36 cellular contexts compared by ENCODE assay signal in the genomic region with DNA sequence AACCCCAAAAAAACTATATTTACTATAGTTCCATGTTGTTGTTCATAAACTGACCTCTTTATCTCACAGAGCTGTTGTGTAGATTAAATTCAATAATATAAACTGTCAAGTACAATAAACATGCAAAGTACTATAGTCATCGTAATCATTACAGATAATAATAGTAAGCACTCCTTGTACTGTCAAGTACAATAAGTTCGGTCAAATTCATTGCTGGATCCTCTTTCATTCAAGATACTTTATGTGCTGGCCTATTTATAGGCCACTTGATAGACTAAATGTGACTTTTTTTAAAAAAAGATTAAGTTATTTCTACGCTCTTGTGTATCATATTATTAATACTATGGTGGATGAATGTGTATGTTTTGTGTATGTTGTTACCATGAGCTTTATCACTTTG. TPM values are rescaled to one million over a fixed set of nuclear protein-coding genes. Genes with fewer than 3 reads are reported as not detected.
"Had no signal": no experiment of that assay in that cellular context is flagged by ENCODE, and none has a peak within 500 bp of the region (broad histone marks: within the 10 kb centered on the region; RNA-seq: fewer than 3 reads in every experiment).

No MANE protein-coding gene starts in this region.

- H3K4me1 Mint-ChIP-seq: activated CD4-positive, alpha-beta memory T cell treated with anti-CD3 and anti-CD28 coated beads, Interleukin-2, amount 10 ng/mL, durations not matched to agents 7 days and 5 days; activated CD8-positive, alpha-beta memory T cell treated with anti-CD3 and anti-CD28 coated beads, Interleukin-2, amount 10 ng/mL, durations not matched to agents 7 days and 5 days; activated naive CD4-positive, alpha-beta T cell treated with anti-CD3 and anti-CD28 coated beads, Interleukin-2, amount 50 U/mL, for 24 hours; activated naive CD8-positive, alpha-beta T cell treated with anti-CD3 and anti-CD28 coated beads, Interleukin-2, amount 10 ng/mL, durations not matched to agents 7 days and 5 days; activated T-helper 17 cell treated with anti-CD3 and anti-CD28 coated beads, Interleukin-2, amount 50 U/mL, for 72 hours; T-cell; T-helper 17 cell had no signal

- H3K27me3 ChIP-seq: ascending aorta, cardiac muscle cell, MG63 had no signal

- H3K9me3 ChIP-seq: ascending aorta, MG63 had no signal

- H3K4me3 Mint-ChIP-seq: activated CD4-positive, alpha-beta memory T cell treated with anti-CD3 and anti-CD28 coated beads, Interleukin-2, amount 10 ng/mL, durations not matched to agents 7 days and 5 days; activated CD8-positive, alpha-beta memory T cell treated with anti-CD3 and anti-CD28 coated beads, Interleukin-2, amount 10 ng/mL, durations not matched to agents 7 days and 5 days; activated naive CD4-positive, alpha-beta T cell treated with anti-CD3 and anti-CD28 coated beads, Interleukin-2, amount 50 U/mL, for 24 hours; activated naive CD8-positive, alpha-beta T cell treated with anti-CD3 and anti-CD28 coated beads, Interleukin-2, amount 10 ng/mL, durations not matched to agents 7 days and 5 days; activated T-cell treated with anti-CD3 and anti-CD28 coated beads, Interleukin-2, amount 50 U/mL, for 72 hours; activated T-helper 17 cell treated with anti-CD3 and anti-CD28 coated beads, Interleukin-2, amount 50 U/mL, for 72 hours; T-cell; T-helper 17 cell had no signal

- ATAC-seq: activated CD8-positive, alpha-beta memory T cell treated with anti-CD3 and anti-CD28 coated beads, Interleukin-2, amount 10 ng/mL, durations not matched to agents 7 days and 5 days; activated T-cell treated with anti-CD3 and anti-CD28 coated beads, Interleukin-2, amount 50 U/mL, for 72 hours; activated T-helper 17 cell treated with anti-CD3 and anti-CD28 coated beads, Interleukin-2, amount 50 U/mL, for 72 hours; Panc1; SK-N-SH treated with all-trans-retinoic acid at 6 μM for 48 hours; T-cell; T-helper 17 cell had no signal

- H3K36me3 ChIP-seq: ascending aorta, cardiac muscle cell, MG63, WERI-Rb-1 had no signal

- H3K27ac Mint-ChIP-seq: activated CD4-positive, alpha-beta memory T cell treated with anti-CD3 and anti-CD28 coated beads, Interleukin-2, amount 10 ng/mL, durations not matched to agents 7 days and 5 days; activated CD8-positive, alpha-beta memory T cell treated with anti-CD3 and anti-CD28 coated beads, Interleukin-2, amount 10 ng/mL, durations not matched to agents 7 days and 5 days; activated naive CD4-positive, alpha-beta T cell treated with anti-CD3 and anti-CD28 coated beads, Interleukin-2, amount 50 U/mL, for 24 hours; activated naive CD8-positive, alpha-beta T cell treated with anti-CD3 and anti-CD28 coated beads, Interleukin-2, amount 10 ng/mL, durations not matched to agents 7 days and 5 days; activated T-cell treated with anti-CD3 and anti-CD28 coated beads, Interleukin-2, amount 50 U/mL, for 72 hours; activated T-helper 17 cell treated with anti-CD3 and anti-CD28 coated beads, Interleukin-2, amount 50 U/mL, for 72 hours; T-cell; T-helper 17 cell had no signal

- H3K27ac ChIP-seq: ascending aorta, cardiac muscle cell, WERI-Rb-1 had no signal

- H3K9me3 Mint-ChIP-seq: activated naive CD4-positive, alpha-beta T cell treated with anti-CD3 and anti-CD28 coated beads, Interleukin-2, amount 50 U/mL, for 24 hours had no signal

- H3K4me3 ChIP-seq: ascending aorta, cardiac muscle cell, MG63 had no signal

- H3K27me3 Mint-ChIP-seq: activated CD4-positive, alpha-beta memory T cell treated with anti-CD3 and anti-CD28 coated beads, Interleukin-2, amount 10 ng/mL, durations not matched to agents 7 days and 5 days; activated CD8-positive, alpha-beta memory T cell treated with anti-CD3 and anti-CD28 coated beads, Interleukin-2, amount 10 ng/mL, durations not matched to agents 7 days and 5 days; activated naive CD8-positive, alpha-beta T cell treated with anti-CD3 and anti-CD28 coated beads, Interleukin-2, amount 10 ng/mL, durations not matched to agents 7 days and 5 days; activated T-helper 17 cell treated with anti-CD3 and anti-CD28 coated beads, Interleukin-2, amount 50 U/mL, for 72 hours had no signal

- H3K36me3 Mint-ChIP-seq: activated CD8-positive, alpha-beta memory T cell treated with anti-CD3 and anti-CD28 coated beads, Interleukin-2, amount 10 ng/mL, durations not matched to agents 7 days and 5 days; activated naive CD4-positive, alpha-beta T cell treated with anti-CD3 and anti-CD28 coated beads, Interleukin-2, amount 50 U/mL, for 24 hours; activated naive CD8-positive, alpha-beta T cell treated with anti-CD3 and anti-CD28 coated beads, Interleukin-2, amount 10 ng/mL, durations not matched to agents 7 days and 5 days; T-cell had no signal

- DNase-seq: activated CD4-positive, alpha-beta memory T cell treated with anti-CD3 and anti-CD28 coated beads, Interleukin-2, amount 10 ng/mL, durations not matched to agents 7 days and 5 days; activated CD4-positive, alpha-beta T cell treated with anti-CD3 and anti-CD28 coated beads for 1 hour; activated CD4-positive, alpha-beta T cell treated with anti-CD3 and anti-CD28 coated beads for 48 hours; activated CD4-positive, CD25-positive, alpha-beta regulatory T cell; activated CD8-positive, alpha-beta memory T cell treated with anti-CD3 and anti-CD28 coated beads for 24 hours; activated CD8-positive, alpha-beta memory T cell treated with anti-CD3 and anti-CD28 coated beads, Interleukin-2, amount 10 ng/mL, durations not matched to agents 7 days and 5 days; activated effector memory CD4-positive, alpha-beta T cell treated with anti-CD3 and anti-CD28 coated beads, Interleukin-2, amount 50 U/mL, for 16 hours; activated naive CD4-positive, alpha-beta T cell; activated naive CD8-positive, alpha-beta T cell treated with anti-CD3 and anti-CD28 coated beads, Interleukin-2, amount 10 ng/mL, durations not matched to agents 7 days and 5 days; activated T-cell treated with anti-CD3 and anti-CD28 coated beads, Interleukin-2, amount 50 U/mL, for 1 hour; activated T-cell treated with anti-CD3 and anti-CD28 coated beads, Interleukin-2, amount 50 U/mL, for 72 hours; amygdala; Kasumi-1; KG1; MG63; NCI-H1048; NCI-H1105 treated with DMSO at 0.1 percent for 48 hours; NCI-H1436; NCI-H1694; NCI-H1930; NCI-H2081 treated with DMSO at 0.1 percent for 48 hours; NCI-H226; NCI-H446 treated with DMSO at 0.1 percent for 48 hours; NCI-H524; NCI-H69; SIG-M5; T-cell; T-helper 17 cell; WERI-Rb-1 had no signal

RNA-seq across cellular contexts. Expression of a gene that starts 39.2 kb away (rescaled TPM):
- total RNA-seq: activated CD4-positive, alpha-beta memory T cell treated with anti-CD3 and anti-CD28 coated beads, Interleukin-2, amount 10 ng/mL, durations not matched to agents 7 days and 5 days; activated CD8-positive, alpha-beta memory T cell treated with anti-CD3 and anti-CD28 coated beads, Interleukin-2, amount 10 ng/mL, durations not matched to agents 7 days and 5 days; activated naive CD8-positive, alpha-beta T cell treated with anti-CD3 and anti-CD28 coated beads, Interleukin-2, amount 10 ng/mL, durations not matched to agents 7 days and 5 days; activated T-cell treated with anti-CD3 and anti-CD28 coated beads, Interleukin-2, amount 50 U/mL, for 72 hours; activated T-helper 17 cell treated with anti-CD3 and anti-CD28 coated beads, Interleukin-2, amount 50 U/mL, for 72 hours; SK-MEL-5; T-helper 17 cell had no signal
